ENCODE assay signal across 8 cellular contexts in the genomic region with DNA sequence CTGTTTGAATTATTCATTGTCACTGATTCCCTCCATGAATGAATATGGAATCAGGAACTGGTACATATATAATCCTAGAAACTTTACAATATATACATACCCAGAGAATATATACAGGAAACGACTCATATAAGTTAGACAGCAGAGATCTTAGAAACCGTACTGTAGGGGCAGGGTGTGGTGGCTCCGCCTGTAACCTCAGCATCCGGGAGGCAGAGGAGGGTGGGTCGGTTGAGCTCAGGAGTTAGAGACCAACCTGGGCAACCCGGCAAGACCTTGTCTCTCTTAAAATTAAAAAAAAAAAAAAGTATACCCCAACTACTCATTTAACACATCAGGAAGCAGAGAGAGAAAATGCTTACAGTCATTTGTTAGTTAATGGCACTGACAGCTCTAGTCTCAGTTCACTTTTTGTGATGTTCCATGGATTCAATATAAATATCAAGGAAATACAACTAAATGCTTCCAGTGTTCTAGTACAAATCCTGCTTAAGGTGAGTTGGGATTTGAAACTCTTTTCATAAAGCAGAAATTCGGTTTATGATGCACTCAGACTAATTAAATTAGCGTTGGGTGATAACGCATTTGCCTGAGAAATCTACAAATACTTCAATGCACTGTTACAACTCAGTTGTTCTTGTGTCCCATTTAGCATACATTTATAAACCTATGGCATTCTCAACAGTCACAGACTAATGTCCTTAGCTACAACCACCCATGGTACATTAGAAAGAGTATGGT. TPM values are rescaled to one million over a fixed set of nuclear protein-coding genes. Genes with fewer than 3 reads are reported as not detected.
DNase-seq lines count a peak whose midpoint lies in the region; ATAC-seq and TF ChIP-seq lines count a peak whose summit lies in the region.

No MANE protein-coding gene starts in this region.

- no peaks in the 10 kb centered on the region for H3K27me3 ChIP-seq in H9 (ENCODE audit: insufficient read depth, low read length)

- no peak overlapping the region for H3K4ac ChIP-seq in H9 (ENCODE audit: low read depth, low read length)

- H3T11ph ChIP-seq in H9 (ENCODE audit: low read length), result no peak overlapping the region

- H4K20me1 ChIP-seq in H9 (ENCODE audit: control insufficient read depth, insufficient read depth, insufficient read length), result no peaks in the 10 kb centered on the region

- TF ChIP-seq CTCF in nephron progenitor cell (IDR thresholded peaks at IDR 0.05), result no peak
- no peak for TF ChIP-seq CTCF in H9 (conservative IDR thresholded peaks at IDR 0.05)

- H2BK20ac ChIP-seq in H9 (ENCODE audit: low read depth, low read length, poor library complexity, severe bottlenecking), result no peak overlapping the region

- no peak overlapping the region for H2BK12ac ChIP-seq in H9 (ENCODE audit: insufficient read length, low read depth, low read length)

- ATAC-seq in GM19023 (IDR thresholded peaks at IDR 0.05; ENCODE audit: unreplicated experiment) (peak; percentile 66), GM19324 (IDR thresholded peaks at IDR 0.05; ENCODE audit: low FRiP score, unreplicated experiment) (no peak)

- no peak overlapping the region for H2AK5ac ChIP-seq in H9 (ENCODE audit: insufficient read length, low read length)

- no peak overlapping the region for H3K18ac ChIP-seq in H9 (ENCODE audit: insufficient read length, low read depth, low read length)

- no peak overlapping the region for H3K9ac ChIP-seq in H9 (ENCODE audit: extremely low read depth, insufficient read length, low read length)

- no peak overlapping the region for H3K23ac ChIP-seq in H9 (ENCODE audit: insufficient read length, low read depth, low read length)

- H3K27me3 Mint-ChIP-seq in nephron progenitor cell (ENCODE audit: low read depth, poor library complexity) (no peaks in the 10 kb centered on the region), H9 (ENCODE audit: low read depth) (no peaks in the 10 kb centered on the region)

- no peak overlapping the region for H3K14ac ChIP-seq in H9 (ENCODE audit: insufficient read depth, low read length)

- no peak overlapping the region for H4K5ac ChIP-seq in H9 (ENCODE audit: insufficient read length, low read depth, low read length)

- no peak overlapping the region for H3K4me3 Mint-ChIP-seq in nephron progenitor cell
- H3K4me3 Mint-ChIP-seq in H9, result no peak overlapping the region

- peaks cover 45% of the 10 kb centered on the region; the same call in 1 of the 2 replicates for H3K79me2 ChIP-seq in H9 (ENCODE audit: insufficient read depth, low read length)

- H4K8ac ChIP-seq in H9 (replicated peaks; ENCODE audit: insufficient read length, low read depth, low read length), result no peak overlapping the region

- H3K56ac ChIP-seq in H9 (ENCODE audit: insufficient read length, low read depth, low read length), result no peak overlapping the region

- H4K91ac ChIP-seq in H9 (ENCODE audit: insufficient read length, low read depth, low read length), result no peak overlapping the region

- no peaks in the 10 kb centered on the region; the same call in 1 of the 2 replicates for H3K4me1 ChIP-seq in H9 (ENCODE audit: insufficient read depth, low read length)

- no CpG with 5 or more reads among the region's 9 CpGs for WGBS in H9 (ENCODE audit: extremely low coverage, insufficient read length, low lambda C conversion rate)

- no peaks in the 10 kb centered on the region for H3K9me3 ChIP-seq in H9 (ENCODE audit: control insufficient read depth, low read depth, low read length)

- no peak overlapping the region for H2BK120ac ChIP-seq in H9 (ENCODE audit: low read depth, low read length, poor library complexity, severe bottlenecking)

- H2BK15ac ChIP-seq in H9 (ENCODE audit: low read depth, low read length), result no peak overlapping the region

- H3K9me3 Mint-ChIP-seq in nephron progenitor cell (peaks cover 5% of the 10 kb centered on the region), H9 (no peaks in the 10 kb centered on the region; a peak in 1 of 5 replicates)

- H3K27ac Mint-ChIP-seq in nephron progenitor cell (peak overlapping the region; percentile 69), H9 (no peak overlapping the region; a peak in 1 of 7 replicates)

- peaks cover 30% of the 10 kb centered on the region for H3K4me1 Mint-ChIP-seq in nephron progenitor cell
- peaks cover 29 to 38% of the 10 kb centered on the region in 2 experiments for H3K4me1 Mint-ChIP-seq in H9

- H2AFZ ChIP-seq in H9 (ENCODE audit: low read length), result no peak overlapping the region

- no peak overlapping the region for H2BK5ac ChIP-seq in H9 (ENCODE audit: insufficient read length, low read length)

- DNase-seq in HT1080 (ENCODE audit: low read depth), result peak; percentile 44
- DNase-seq in activated CD8-positive, alpha-beta memory T cell treated with anti-CD3 and anti-CD28 coated beads for 48 hours (ENCODE audit: low read depth in 2 of 3, low spot score in 2 of 3), result peak in 2 of 3 experiments; percentile 19 to 35
- DNase-seq in nephron progenitor cell, result no peak
- DNase-seq in GM19238 (ENCODE audit: insufficient read length, low spot score), result no peak
- DNase-seq in H9, result no peak
- DNase-seq in dermis blood vessel endothelial cell, result no peak

- no peak overlapping the region for H3K4me2 ChIP-seq in H9 (ENCODE audit: insufficient read depth, insufficient read length, low read length)

- peaks cover 18% of the 10 kb centered on the region for H3K79me1 ChIP-seq in H9 (ENCODE audit: insufficient read depth, low read depth, low read length, poor library complexity, severe bottlenecking)

- H3K27ac ChIP-seq in H9 (ENCODE audit: insufficient read length, low read depth, low read length), result no peak overlapping the region

- peaks cover 8% of the 10 kb centered on the region for H3K23me2 ChIP-seq in H9 (ENCODE audit: insufficient read length, low read depth, low read length, poor library complexity, severe bottlenecking)

- H3K36me3 Mint-ChIP-seq in nephron progenitor cell (ENCODE audit: low read depth) (peaks cover 59% of the 10 kb centered on the region), H9 (ENCODE audit: insufficient read depth in 1 of 3, low read depth in 3 of 3) (peaks cover 13 to 21% (median 20%) of the 10 kb centered on the region in 3 experiments)

RNA-seq across cellular contexts. Expression of a gene that starts 5.6 kb away (rescaled TPM):
- total RNA-seq in HT1080 (2014; rRNA removed; shearing (Covaris generic)), result 50.5 and 65.6 TPM in 2 replicates
- polyA plus RNA-seq in HT1080 (2015; cell fraction: cytosol; rRNA removed), result 53.3 and 65.5 TPM in 2 replicates
- 413 and 424 TPM in 2 replicates for polyA plus RNA-seq in HT1080 (2015; cell fraction: nucleus; rRNA removed)
- 133 and 135 TPM in 2 replicates for total RNA-seq in H9 (2021)
- total RNA-seq in dermis blood vessel endothelial cell, result 104 and 225 TPM in 2 replicates

Comparison
In these comparisons a context has a peak if more than half of its experiments do, and no peak if none do; other contexts are left out.
1. DNase-seq: peak in HT1080 (single experiment) and activated CD8-positive, alpha-beta memory T cell treated with anti-CD3 and anti-CD28 coated beads for 48 hours (2 of 3); none in nephron progenitor cell (single experiment), GM19238 (single experiment), H9 (single experiment) and dermis blood vessel endothelial cell (single experiment).